Comparison of ENCODE assay signal across 9 cellular contexts in genomic region chr16:31386157-31386984, GRCh38. TPM values are rescaled to one million over a fixed set of nuclear protein-coding genes. Genes with fewer than 3 reads are reported as not detected.
A peak's percentile ranks its signal among the peaks of the same experiment; 100 is the strongest.
DNase-seq lines count a peak whose midpoint lies in the region; FAIRE-seq and TF ChIP-seq lines count a peak whose summit lies in the region.
"Had no signal": no experiment of that assay in that cellular context is flagged by ENCODE, and none has a peak within 500 bp of the region (broad histone marks: within the 10 kb centered on the region; RNA-seq: fewer than 3 reads in every experiment).

No MANE protein-coding gene starts in this region.

- H3K9me3 ChIP-seq in osteoblast (ENCODE audit: low read depth, low read length) = no peaks in the 10 kb centered on the region

- H3K4me2 ChIP-seq in osteoblast (ENCODE audit: insufficient read depth, low read length) = peak overlapping the region; percentile 9

- H3K4me3 ChIP-seq in osteoblast (ENCODE audit: insufficient read depth, low read length) = no peak overlapping the region

- intact Hi-C loops in posterior vena cava (cut with DNase I) = no loop called here

- H2AFZ ChIP-seq in osteoblast (ENCODE audit: low read length) = no peak overlapping the region

- H3K79me2 ChIP-seq in osteoblast (ENCODE audit: insufficient read depth, low read length) = no peaks in the 10 kb centered on the region

- no peaks in the 10 kb centered on the region for H3K36me3 ChIP-seq in osteoblast (ENCODE audit: insufficient read depth, low read length)

- H4K20me1 ChIP-seq in osteoblast (ENCODE audit: insufficient read depth, low read length) = no peaks in the 10 kb centered on the region

- no peak for TF ChIP-seq POLR2A in GM12891 (IDR thresholded peaks at IDR 0.05; ENCODE audit: low read depth, low read length)

- H3K27ac ChIP-seq in osteoblast (ENCODE audit: low read depth, low read length) = no peak overlapping the region

- peaks cover 9% of the 10 kb centered on the region for H3K4me1 ChIP-seq in osteoblast (ENCODE audit: insufficient read depth, low read length)

- DNase-seq in GM12891 (ENCODE audit: insufficient read length, low spot score) (no peak), HS-5 (ENCODE audit: low read depth) (peak; percentile 46), astrocyte of the hippocampus (ENCODE audit: low read depth, low spot score) (peak; percentile 51), osteoblast (ENCODE audit: insufficient read length, low spot score, missing footprints) (no peak), medulla oblongata (ENCODE audit: extremely low spot score) (no peak), posterior vena cava (ENCODE audit: low spot score) (no peak), NCI-H1930 (lab: John Stamatoyannopoulos, UW) (no peak), SKM-1 (lab: John Stamatoyannopoulos, UW; ENCODE audit: unreplicated experiment) (no peak)

- no peak for FAIRE-seq in GM12891 (lab: Jason Lieb, UNC)
- FAIRE-seq: endometrium had no signal

- peaks cover 6% of the 10 kb centered on the region for H3K27me3 ChIP-seq in osteoblast (ENCODE audit: insufficient read depth, low read length)

- no peak for TF ChIP-seq CTCF in osteoblast (IDR thresholded peaks at IDR 0.05; ENCODE audit: extremely low read depth, low read depth, low read length)

TF ChIP-seq in GM12891, 5 proteins besides CTCF, POLR2A, EP300 and RAD21:
- no peak for TF ChIP-seq POLR2AphosphoS5 (IDR thresholded peaks at IDR 0.05; ENCODE audit: low read depth, low read length)
- peak; percentile 39; the same call in 1 of the 2 replicates for TF ChIP-seq POU2F2 (IDR thresholded peaks at IDR 0.05; ENCODE audit: low read depth, low read length)

RNA-seq across cellular contexts. Expression of gene ITGAD, which starts 6.8 kb away (rescaled TPM):
- not detected for polyA plus RNA-seq in GM12891 (2012; ENCODE audit: low read depth, missing spikeins)
- total RNA-seq in osteoblast (not detected in 2 replicates), posterior vena cava (under 1 TPM in 1 of 2 donors, not detected in 1; 0.24 TPM)

RNA-seq across cellular contexts. Expression of gene ITGAX, which starts 31.4 kb away (rescaled TPM):
- 4.5 TPM for polyA plus RNA-seq in GM12891 (2012; ENCODE audit: low read depth, missing spikeins)
- total RNA-seq in osteoblast (under 0.01 and 0.36 TPM in 2 replicates), posterior vena cava (10 to 100 TPM; 13.4 to 15.2 TPM)

RNA-seq across cellular contexts. Expression of gene COX6A2, which starts 41.8 kb away (rescaled TPM):
- polyA plus RNA-seq in GM12891 (2012; ENCODE audit: low read depth, missing spikeins) = not detected
- total RNA-seq in osteoblast = not detected in 2 replicates
- total RNA-seq in posterior vena cava = 1 to 10 TPM; 1.1 to 1.5 TPM

RNA-seq across cellular contexts. Expression of gene ZNF843, which starts 56.2 kb away (rescaled TPM):
- polyA plus RNA-seq in GM12891 (2012; ENCODE audit: low read depth, missing spikeins) = 0.03 TPM
- total RNA-seq in osteoblast (1.1 and 1.2 TPM in 2 replicates), posterior vena cava (1 to 10 TPM; 1.0 to 1.9 TPM)

Comparison
In these comparisons a context has a peak if more than half of its experiments do, and no peak if none do; other contexts are left out.
1. DNase-seq: peak in HS-5 (single experiment) and astrocyte of the hippocampus (single experiment); none in GM12891 (single experiment), osteoblast (single experiment), medulla oblongata (single experiment), posterior vena cava (single experiment), NCI-H1930 (0 of 2) and SKM-1 (single experiment).
2. RNA of gene ITGAX, which starts 31.4 kb away (total RNA-seq): 13.4 to 15.2 TPM in posterior vena cava; under 0.01 to 0.36 TPM in osteoblast; every median in the first group is over 10 times any median in the second.